Comparison of ENCODE assay signal across 37 cellular contexts in genomic region chr3:122190525-122190924, GRCh38. TPM values are rescaled to one million over a fixed set of nuclear protein-coding genes. Genes with fewer than 3 reads are reported as not detected.
"Had no signal": no experiment of that assay in that cellular context is flagged by ENCODE, and none has a peak within 500 bp of the region (broad histone marks: within the 10 kb centered on the region; RNA-seq: fewer than 3 reads in every experiment).

No MANE protein-coding gene starts in this region.

- H3K36me3 ChIP-seq: MG63 had no signal

- H3K27ac ChIP-seq: KMS-11 had no signal

- H3K4me2 ChIP-seq: KMS-11 had no signal

- H3K4me3 ChIP-seq: MG63 had no signal

- H3K9ac ChIP-seq: KMS-11 had no signal

- H3K9me3 ChIP-seq: MG63 had no signal

- DNase-seq: Karpas-422, MG63, MM.1S, MV-4-11, NCI-H1048, NCI-H1092, NCI-H1092 treated with DMSO at 0.1 percent for 48 hours, NCI-H1105 treated with DMSO at 0.1 percent for 48 hours, NCI-H1417, NCI-H1417 treated with DMSO at 0.1 percent for 48 hours, NCI-H1436, NCI-H1436 treated with DMSO at 0.1 percent for 48 hours, NCI-H146, NCI-H1694, NCI-H1694 treated with DMSO at 0.1 percent for 48 hours, NCI-H187, NCI-H187 treated with DMSO at 0.1 percent for 48 hours, NCI-H1930, NCI-H2029, NCI-H2029 treated with DMSO at 0.1 percent for 48 hours, NCI-H2081, NCI-H2081 treated with DMSO at 0.1 percent for 48 hours, NCI-H2107, NCI-H2171, NCI-H2171 treated with DMSO at 0.1 percent for 48 hours, NCI-H2227 treated with DMSO at 0.1 percent for 48 hours, NCI-H226, NCI-H345, NCI-H446, NCI-H446 treated with DMSO at 0.1 percent for 48 hours, NCI-H510A, NCI-H510A treated with DMSO at 0.1 percent for 48 hours had no signal

RNA-seq across cellular contexts. Expression of gene CASR, which starts 7.1 kb away (rescaled TPM):
- total RNA-seq: LHCN-M2, M059J, MCF 10A, NCI-H460 had no signal
